Comparison of ENCODE assay signal across 21 cellular contexts in genomic region chr1:3736131-3736561, GRCh38. TPM values are rescaled to one million over a fixed set of nuclear protein-coding genes. Genes with fewer than 3 reads are reported as not detected.
DNase-seq lines count a peak whose midpoint lies in the region; ATAC-seq, FAIRE-seq and TF ChIP-seq lines count a peak whose summit lies in the region.
"Had no signal": no experiment of that assay in that cellular context is flagged by ENCODE, and none has a peak within 500 bp of the region (broad histone marks: within the 10 kb centered on the region; RNA-seq: fewer than 3 reads in every experiment).

No MANE protein-coding gene starts in this region.

- H3K27ac Mint-ChIP-seq in chondrocyte (ENCODE audit: unreplicated experiment): peak overlapping the region; percentile 69
- H3K27ac Mint-ChIP-seq: H9 had no signal

- in situ Hi-C loops in gastrocnemius medialis (cut with MboI; ENCODE audit: low sequenced_read_pairs in 4 of 4): no loop called here

- no peak overlapping the region for H3K4me3 Mint-ChIP-seq in chondrocyte (ENCODE audit: unreplicated experiment)
- H3K4me3 Mint-ChIP-seq: H9 had no signal

- H2AFZ ChIP-seq in PC-9: no peak overlapping the region

- H3F3A ChIP-seq in PC-9 (ENCODE audit: insufficient read depth, low read depth): no peaks in the 10 kb centered on the region

- H4K20me1 ChIP-seq in PC-9 (ENCODE audit: insufficient read depth): no peaks in the 10 kb centered on the region

- WGBS in right lobe of liver (ENCODE audit: insufficient coverage, low coverage, low lambda C conversion rate, missing lambda C conversion rate): 94% methylated on average over 8 of the region's 13 CpGs

- H3K9me3 Mint-ChIP-seq in chondrocyte (ENCODE audit: low read depth): no peaks in the 10 kb centered on the region
- H3K9me3 Mint-ChIP-seq: H9 had no signal

- no peak overlapping the region for H3K9ac ChIP-seq in kidney (ENCODE audit: low read length in 2 of 2)

- CTCF ChIA-PET in RWPE1 (lab: Yijun Ruan, JAX) (no interaction called here), PC-9 (lab: Charles Lee) (no interaction called here)

- no peak for FAIRE-seq in kidney (lab: Jason Lieb, UNC)
- FAIRE-seq: G401.6 had no signal

- TF ChIP-seq CTCF in RWPE1 (conservative IDR thresholded peaks at IDR 0.05; ENCODE audit: low read depth) (no peak), chondrocyte (IDR thresholded peaks at IDR 0.05) (no peak), kidney (IDR thresholded peaks at IDR 0.05; ENCODE audit: borderline replicate concordance, extremely low read depth, insufficient read depth) (no peak), right lobe of liver (IDR thresholded peaks at IDR 0.05) (no peak), gastrocnemius medialis (IDR thresholded peaks at IDR 0.05 in 4 of 5, conservative IDR thresholded peaks at IDR 0.05 in 1 of 5) (no peak), PC-9 (conservative IDR thresholded peaks at IDR 0.05) (no peak)

- ATAC-seq in right lobe of liver (no peak), gastrocnemius medialis (no peak)
- ATAC-seq: PC-3 had no signal

- H3K36me3 ChIP-seq in kidney (ENCODE audit: control insufficient read depth in 1 of 2, insufficient read depth in 2 of 2, low read length in 2 of 2) (peaks cover 2 to 20% of the 10 kb centered on the region in 2 donors), right lobe of liver (peaks cover 0 to 20% (median under 1%) of the 10 kb centered on the region in 4 donors), gastrocnemius medialis (peaks cover 0 to 47% of the 10 kb centered on the region in 2 donors), PC-9 (ENCODE audit: low read depth) (no peaks in the 10 kb centered on the region)

- H3K4me3 ChIP-seq in kidney (ENCODE audit: low read length in 2 of 2) (no peak overlapping the region), right lobe of liver (no peak overlapping the region), gastrocnemius medialis (no peak overlapping the region), PC-9 (no peak overlapping the region)

- no peaks in the 10 kb centered on the region for H3K9me2 ChIP-seq in PC-9 (ENCODE audit: insufficient read depth)

- BruUV-seq in PC-9 (replicated peaks; lab: Mats Ljungman, UMichigan): no TSS peak

- POLR2A ChIA-PET in RWPE1 (lab: Yijun Ruan, JAX; ENCODE audit: low non-redundant PET): no interaction called here
- POLR2A ChIA-PET in PC-9 (lab: Charles Lee; ENCODE audit: unreplicated experiment): no interaction called here

- H3K4me1 ChIP-seq in kidney (ENCODE audit: control insufficient read depth in 1 of 2, insufficient read depth in 1 of 2, low read depth in 1 of 2, low read length in 2 of 2): no peaks in the 10 kb centered on the region
- H3K4me1 ChIP-seq in right lobe of liver: peaks cover 0 to 15% (median 0%) of the 10 kb centered on the region in 4 donors
- H3K4me1 ChIP-seq in gastrocnemius medialis: peaks cover 16 to 17% of the 10 kb centered on the region in 2 donors
- H3K4me1 ChIP-seq in PC-9 (replicated peaks; ENCODE audit: insufficient read depth): no peaks in the 10 kb centered on the region

- DNase-seq in RWPE1 (ENCODE audit: low spot score) (no peak), chondrocyte (ENCODE audit: low spot score) (peak; percentile 60), kidney (peak; percentile 52), smooth muscle cell of the brain vasculature (ENCODE audit: low read depth, low spot score) (peak; percentile 60), right lobe of liver (no peak), gastrocnemius medialis (no peak), PC-9 (no peak)
- no peak for DNase-seq in activated CD8-positive, alpha-beta memory T cell treated with anti-CD3 and anti-CD28 coated beads for 24 hours
- DNase-seq: COR-L47, H9, IMR-90, Karpas-422, NCI-H1436, NCI-H2029, NCI-H526, PC-3 had no signal

- intact Hi-C loops in kidney (cut with DNase I) (no loop called here), right lobe of liver (cut with DNase I) (no loop called here), gastrocnemius medialis (cut with DNase I; ENCODE audit: low total_unique reads) (no loop called here), PC-9 (cut with micrococcal nuclease; ENCODE audit: unreplicated experiment) (no loop called here)

- H3K36me3 Mint-ChIP-seq in chondrocyte (ENCODE audit: low read depth): peaks cover 3% of the 10 kb centered on the region

- TF ChIP-seq POLR2A in right lobe of liver (IDR thresholded peaks at IDR 0.05) (no peak), gastrocnemius medialis (IDR thresholded peaks at IDR 0.05) (no peak)

- H3K4me1 Mint-ChIP-seq in chondrocyte (ENCODE audit: low read depth): peaks cover 12% of the 10 kb centered on the region

- H3K9me3 ChIP-seq in kidney (ENCODE audit: control insufficient read depth in 1 of 2, low read length in 2 of 2) (no peaks in the 10 kb centered on the region), right lobe of liver (no peaks in the 10 kb centered on the region), gastrocnemius medialis (no peaks in the 10 kb centered on the region), PC-9 (ENCODE audit: insufficient read depth, low read depth) (no peaks in the 10 kb centered on the region)

- H3K27me3 ChIP-seq in right lobe of liver (no peaks in the 10 kb centered on the region), gastrocnemius medialis (no peaks in the 10 kb centered on the region), PC-9 (ENCODE audit: insufficient read depth, low read depth) (no peaks in the 10 kb centered on the region)

- no peak overlapping the region for H3K4me2 ChIP-seq in PC-9

- no peaks in the 10 kb centered on the region for H3K79me2 ChIP-seq in PC-9 (ENCODE audit: low read depth)

- no peaks in the 10 kb centered on the region for H3K27me3 Mint-ChIP-seq in chondrocyte (ENCODE audit: low read depth)

- H3K27ac ChIP-seq in RWPE1 (peak overlapping the region; percentile 76), kidney (ENCODE audit: low read depth in 2 of 2, low read length in 2 of 2) (no peak overlapping the region), right lobe of liver (no peak overlapping the region), gastrocnemius medialis (no peak overlapping the region), PC-9 (no peak overlapping the region)
- H3K27ac ChIP-seq: C4-2B had no signal

RNA-seq across cellular contexts. Expression of gene CCDC27, which starts 16.1 kb away (rescaled TPM):
- total RNA-seq in chondrocyte (not detected in 3 replicates), kidney (not detected), right lobe of liver (not detected), gastrocnemius medialis (under 1 TPM in 1 of 4 donors, not detected in 3; 0.09 TPM), PC-9 (2021) (not detected in 2 replicates)
- polyA plus RNA-seq in kidney (ENCODE audit: insufficient read depth, low read depth, low replicate concordance): not detected
- total RNA-seq: A673, H9, HT1080, IMR-90, MCF 10A, PC-3 had no signal
- polyA plus RNA-seq: IMR-90 had no signal

RNA-seq across cellular contexts. Expression of gene SMIM1, which starts 36.4 kb away (rescaled TPM):
- total RNA-seq in chondrocyte (0.72 to 1.00 TPM in 2 of 3 replicates, not detected in the other), kidney (7.0 TPM), right lobe of liver (1 to 10 TPM; 2.6 to 8.7 (median 4.6) TPM), gastrocnemius medialis (1 to 10 TPM in 2 of 4 donors, not detected in 2; 1.4 to 3.7 TPM), PC-9 (2021) (5.9 and 13.2 TPM in 2 replicates)
- polyA plus RNA-seq in kidney (ENCODE audit: insufficient read depth, low read depth, low replicate concordance): 49.5 TPM
- total RNA-seq: MCF 10A had no signal

Comparison
In these comparisons a context has a peak if more than half of its experiments do, and no peak if none do; other contexts are left out.
1. DNase-seq: peak in chondrocyte (single experiment), kidney (single experiment) and smooth muscle cell of the brain vasculature (single experiment); none in RWPE1 (single experiment), right lobe of liver (0 of 3), activated CD8-positive, alpha-beta memory T cell treated with anti-CD3 and anti-CD28 coated beads for 24 hours (single experiment), gastrocnemius medialis (0 of 2) and PC-9 (0 of 2).